In genomic region chr18:58552057-58552461, GRCh38 we compare ENCODE assay signal across 9 cellular contexts.
DNase-seq lines count a peak whose midpoint lies in the region; ATAC-seq and TF ChIP-seq lines count a peak whose summit lies in the region.
"Had no signal": no experiment of that assay in that cellular context is flagged by ENCODE, and none has a peak within 500 bp of the region (broad histone marks: within the 10 kb centered on the region; RNA-seq: fewer than 3 reads in every experiment).

No MANE protein-coding gene starts in this region.

- TF ChIP-seq CTCF in 22Rv1 (IDR thresholded peaks at IDR 0.05) (no peak), VCaP (conservative IDR thresholded peaks at IDR 0.05) (no peak)

- DNase-seq in nucleus accumbens (lab: John Stamatoyannopoulos, UW) (no peak), NCI-H510A treated with DMSO at 0.1 percent for 48 hours (lab: John Stamatoyannopoulos, UW) (no peak), MV-4-11 (lab: John Stamatoyannopoulos, UW) (no peak)
- DNase-seq: NK-92 treated with Interleukin-12 subunit alpha and Interleukin-12 subunit beta, amount 100 ng/mL, for 24 hours had no signal

- H3K27ac ChIP-seq in 22Rv1, result peak overlapping the region; percentile 34; the same call in 1 of the 2 replicates
- peak overlapping the region; percentile 90 for H3K27ac ChIP-seq in VCaP

- peak; percentile 34 for ATAC-seq in GM18520 (IDR thresholded peaks at IDR 0.05; ENCODE audit: unreplicated experiment)
- ATAC-seq in HG02885 (IDR thresholded peaks at IDR 0.05; ENCODE audit: poor library complexity, unreplicated experiment), result peak; percentile 86
- no peak for ATAC-seq in HG02970 (IDR thresholded peaks at IDR 0.05; ENCODE audit: low FRiP score, unreplicated experiment)
